In the genomic region with DNA sequence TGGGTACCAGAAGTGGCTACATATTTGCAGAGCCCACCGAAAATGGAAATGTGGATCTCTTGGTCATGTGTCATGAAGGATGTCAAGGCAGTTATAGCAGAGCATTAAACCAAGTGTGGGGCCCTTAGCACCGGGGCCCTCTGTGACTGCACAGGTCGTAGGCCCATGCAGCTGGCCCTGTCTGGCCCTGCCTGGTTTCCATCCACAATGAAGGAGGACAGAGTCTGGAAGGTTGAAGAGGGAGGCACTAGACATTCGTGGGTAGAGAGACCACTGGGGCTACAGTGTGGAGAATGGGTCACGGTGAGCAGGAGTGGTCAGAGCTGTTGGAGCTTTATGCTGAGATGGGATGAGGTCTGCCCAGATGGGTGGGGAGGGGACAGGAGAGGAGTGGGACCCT, we compare ENCODE assay signal across 9 cellular contexts. TPM values are rescaled to one million over a fixed set of nuclear protein-coding genes. Genes with fewer than 3 reads are reported as not detected.
"Had no signal": no experiment of that assay in that cellular context is flagged by ENCODE, and none has a peak within 500 bp of the region (broad histone marks: within the 10 kb centered on the region; RNA-seq: fewer than 3 reads in every experiment).

No MANE protein-coding gene starts in this region.

RNA-seq across cellular contexts. Expression of a gene that starts 9.6 kb away (rescaled TPM):
- total RNA-seq: activated CD4-positive, alpha-beta T cell treated with anti-CD3 and anti-CD28 coated beads for 36 hours; activated CD4-positive, alpha-beta T cell treated with anti-CD3 and anti-CD28 coated beads, Interleukin-2, amount 10 ng/mL, durations not matched to agents 24 days and 14 days; activated CD8-positive, alpha-beta memory T cell treated with anti-CD3 and anti-CD28 coated beads for 36 hours; activated naive CD4-positive, alpha-beta T cell treated with anti-CD3 and anti-CD28 coated beads, Interleukin-2, amount 50 U/mL, for 72 hours; activated T-helper 1 cell treated with anti-CD3 and anti-CD28 coated beads, Interleukin-12 subunit alpha, Interleukin-12 subunit beta, Interleukin-2, Interleukin-4 antibody, amounts not matched to agents 30 ng/mL and 10 ng/mL and 1 ng/mL, durations not matched to agents 14 hours and 24 hours and 36 hours; ascending aorta; chondrocyte; dermis microvascular lymphatic vessel endothelial cell; endothelial cell of umbilical vein had no signal
- polyA plus RNA-seq: endothelial cell of umbilical vein had no signal
